ENCODE assay signal across 8 cellular contexts in genomic region chr3:41961750-41962679, GRCh38.
DNase-seq lines count a peak whose midpoint lies in the region; ATAC-seq and TF ChIP-seq lines count a peak whose summit lies in the region.

TSS of gene ULK4 (minus strand) at chr3:41962103. CDS start at chr3:41954759, 7,344 bp downstream.

- TF ChIP-seq CTCF in AG09309 (IDR thresholded peaks at IDR 0.05; ENCODE audit: control insufficient read depth, insufficient read depth, low read depth, low read length, missing control alignments) = no peak

- peak within 1 kb of the TSS; percentile 89 for H3K4me3 ChIP-seq in AG09309 (ENCODE audit: control insufficient read depth, low read depth, low read length)

- peak; percentile 95 for ATAC-seq in GM19025 (IDR thresholded peaks at IDR 0.05; ENCODE audit: low read depth, unreplicated experiment)
- peak; percentile 95 for ATAC-seq in HG03342 (IDR thresholded peaks at IDR 0.05; ENCODE audit: unreplicated experiment)
- peak; percentile 92 to 95 for ATAC-seq in activated CD4-positive, CD25-positive, alpha-beta regulatory T cell treated with anti-CD3 and anti-CD28 coated beads, Interleukin-2, amount 50 U/mL, for 24 hours

- DNase-seq in AG09309 (ENCODE audit: low read depth) = peak; percentile 100
- DNase-seq in NCI-H446 (lab: John Stamatoyannopoulos, UW) = peak; percentile 90 to 96
- DNase-seq in cerebellar nuclear complex (lab: John Stamatoyannopoulos, UW) = peak; percentile 97 to 98
- DNase-seq in islet precursor cell = peak; percentile 100
- peak; percentile 89 to 90 (median 90) for DNase-seq in stimulated activated CD4-positive, alpha-beta T cell treated with anti-CD3 and anti-CD28 coated beads, Interleukin-12 subunit alpha, Interleukin-12 subunit beta, amount 100 ng/mL, for 48 hours (ENCODE audit: low read depth in 2 of 3, low spot score in 1 of 3)

Comparison
In these comparisons a context has a peak if more than half of its experiments do, and no peak if none do; other contexts are left out.
1. Peak in every context shown above with its lines: DNase-seq, ATAC-seq and H3K4me3 ChIP-seq.